ENCODE assay signal across 14 cellular contexts in genomic region chr11:18407400-18407799, GRCh38. TPM values are rescaled to one million over a fixed set of nuclear protein-coding genes. Genes with fewer than 3 reads are reported as not detected.
A peak's percentile ranks its signal among the peaks of the same experiment; 100 is the strongest.
DNase-seq lines count a peak whose midpoint lies in the region; ATAC-seq, FAIRE-seq and TF ChIP-seq lines count a peak whose summit lies in the region.
"Not testable (repeated sequence)": the region's sequence is repeated elsewhere in the genome, so short reads cannot be mapped to it uniquely, and the experiment has no call there.
"Had no signal": no experiment of that assay in that cellular context is flagged by ENCODE, and none has a peak within 500 bp of the region (broad histone marks: within the 10 kb centered on the region; RNA-seq: fewer than 3 reads in every experiment).

No MANE protein-coding gene starts in this region.

- not testable (repeated sequence) for H3K4me3 ChIP-seq in hepatocyte

- not testable (repeated sequence) for H3K9me2 ChIP-seq in hepatocyte (replicated peaks; ENCODE audit: insufficient read depth)

- ATAC-seq in activated T-helper 17 cell treated with anti-CD3 and anti-CD28 coated beads, Interleukin-2, amount 50 U/mL, for 72 hours (replicated peaks): peak; percentile 14

- H4K20me1 ChIP-seq in hepatocyte (ENCODE audit: insufficient read depth, poor library complexity, severe bottlenecking): not testable (repeated sequence)

- H3K27ac ChIP-seq in hepatocyte: peak overlapping the region; percentile 15

- H3K4me3 Mint-ChIP-seq in Calu3 (ENCODE audit: low read depth, unreplicated experiment); activated T-helper 17 cell treated with anti-CD3 and anti-CD28 coated beads, Interleukin-2, amount 50 U/mL, for 72 hours: not testable (repeated sequence)
- H3K4me3 Mint-ChIP-seq in HFFc6: peak overlapping the region; percentile 53
- peak overlapping the region; percentile 15 for H3K4me3 Mint-ChIP-seq in neural crest cell

- H3K9me3 Mint-ChIP-seq in Calu3 (ENCODE audit: low read depth, unreplicated experiment); HFFc6; activated T-helper 17 cell treated with anti-CD3 and anti-CD28 coated beads, Interleukin-2, amount 50 U/mL, for 72 hours; neural crest cell: not testable (repeated sequence)

- TSS peak; percentile 93 for BruUV-seq in Calu3 (replicated peaks; lab: Mats Ljungman, UMichigan)

- not testable (repeated sequence) for H3K27me3 ChIP-seq in hepatocyte

- H3K4me2 ChIP-seq in hepatocyte: not testable (repeated sequence)

- WGBS in hepatocyte (ENCODE audit: low lambda C conversion rate, missing lambda C conversion rate): 79% methylated on average over 3 of the region's 3 CpGs

- not testable (repeated sequence) for TF ChIP-seq CTCF in Calu3 (IDR thresholded peaks at IDR 0.05; ENCODE audit: unreplicated experiment); HFFc6 (IDR thresholded peaks at IDR 0.05); hepatocyte (IDR thresholded peaks at IDR 0.05; ENCODE audit: poor library complexity); neural crest cell (conservative IDR thresholded peaks at IDR 0.05)

- not testable (repeated sequence) for H3K79me2 ChIP-seq in hepatocyte

- H3K27me3 Mint-ChIP-seq in Calu3 (ENCODE audit: unreplicated experiment); HFFc6 (ENCODE audit: insufficient read depth); activated T-helper 17 cell treated with anti-CD3 and anti-CD28 coated beads, Interleukin-2, amount 50 U/mL, for 72 hours; neural crest cell (ENCODE audit: low read depth): not testable (repeated sequence)

- H3K27ac Mint-ChIP-seq in Calu3 (ENCODE audit: unreplicated experiment): peak overlapping the region; percentile 75
- peak overlapping the region; percentile 75 for H3K27ac Mint-ChIP-seq in HFFc6
- H3K27ac Mint-ChIP-seq in activated T-helper 17 cell treated with anti-CD3 and anti-CD28 coated beads, Interleukin-2, amount 50 U/mL, for 72 hours: peak overlapping the region; percentile 39
- H3K27ac Mint-ChIP-seq in neural crest cell (ENCODE audit: unreplicated experiment): not testable (repeated sequence)

- not testable (repeated sequence) for H3K4me1 ChIP-seq in hepatocyte (ENCODE audit: insufficient read depth)

- not testable (repeated sequence) for DNase-seq in Calu3; hepatocyte (ENCODE audit: low spot score); neural crest cell (ENCODE audit: low read depth, low spot score)
- peak; percentile 37 for DNase-seq in HFFc6
- DNase-seq in RCC 7860 (ENCODE audit: low spot score): peak; percentile 45
- peak; percentile 2 for DNase-seq in dermis blood vessel endothelial cell

- not testable (repeated sequence) for H2AFZ ChIP-seq in hepatocyte

- peaks cover 23% of the 10 kb centered on the region for H3K4me1 Mint-ChIP-seq in Calu3 (ENCODE audit: low read depth, unreplicated experiment)
- H3K4me1 Mint-ChIP-seq in HFFc6 (ENCODE audit: low read depth): peaks cover 32% of the 10 kb centered on the region
- H3K4me1 Mint-ChIP-seq in activated T-helper 17 cell treated with anti-CD3 and anti-CD28 coated beads, Interleukin-2, amount 50 U/mL, for 72 hours: peaks cover 13% of the 10 kb centered on the region
- peaks cover 12% of the 10 kb centered on the region for H3K4me1 Mint-ChIP-seq in neural crest cell

- H3K9me3 ChIP-seq in hepatocyte (ENCODE audit: low read depth): not testable (repeated sequence)

- CTCF ChIA-PET in Calu3 (lab: Charles Lee): not testable (repeated sequence)

- intact Hi-C loops in Calu3 (cut with micrococcal nuclease; ENCODE audit: unreplicated experiment): not testable (repeated sequence)

- H3K36me3 ChIP-seq in hepatocyte (replicated peaks; ENCODE audit: insufficient read depth, low read depth): not testable (repeated sequence)

- peak; percentile 30 for FAIRE-seq in RCC 7860 (lab: Jason Lieb, UNC)

- H3K36me3 Mint-ChIP-seq in Calu3 (ENCODE audit: insufficient read depth, unreplicated experiment) (peaks cover 62% of the 10 kb centered on the region), HFFc6 (ENCODE audit: low read depth) (peaks cover 27% of the 10 kb centered on the region), neural crest cell (ENCODE audit: low read depth) (peaks cover 16% of the 10 kb centered on the region)
- peaks cover 63% of the 10 kb centered on the region for H3K36me3 Mint-ChIP-seq in activated T-helper 17 cell treated with anti-CD3 and anti-CD28 coated beads, Interleukin-2, amount 50 U/mL, for 72 hours (ENCODE audit: low read depth)

RNA-seq across cellular contexts. Expression of gene LDHC, which starts 4.7 kb away (rescaled TPM):
- total RNA-seq in Calu3 (2022) (not detected in 2 replicates), dermis blood vessel endothelial cell (0.34 TPM in 1 of 2 replicates, not detected in the other), hepatocyte (0.57 and 2.6 TPM in 2 replicates), neural crest cell (0.93 and 1.2 TPM in 2 replicates)
- total RNA-seq in HFFc6 (2021; fragmentation: NEBNext Ultra II Directional; extraction: Animal tissue kit (Norgen Biotek cat#: 25700)): 1 to 10 TPM in 4 of 6 experiments, under 1 TPM in 2; 0.52 to 2.7 (median 2.0) TPM
- under 1 TPM in 1 of 2 donors, not detected in 1; 0.63 TPM for total RNA-seq in activated T-helper 17 cell treated with anti-CD3 and anti-CD28 coated beads, Interleukin-2, amount 50 U/mL, for 72 hours
- polyA plus RNA-seq in hepatocyte: 1.7 and 2.9 TPM in 2 replicates
- total RNA-seq: activated T-cell treated with anti-CD3 and anti-CD28 coated beads, Interleukin-2, amount 50 U/mL, for 72 hours; esophagus squamous epithelium; posterior vena cava; T-helper 1 cell treated with Interleukin-12 subunit alpha and Interleukin-12 subunit beta and Interleukin-4 antibody, amounts not matched to agents 30 ng/mL and 1 ng/mL, for 36 hours; temporal lobe; vagina had no signal

RNA-seq across cellular contexts. Expression of gene LDHA, which starts 13.0 kb away (rescaled TPM):
- total RNA-seq in Calu3 (2022) (635 and 721 TPM in 2 replicates), dermis blood vessel endothelial cell (281 and 549 TPM in 2 replicates), hepatocyte (380 and 421 TPM in 2 replicates), neural crest cell (297 and 353 TPM in 2 replicates)
- total RNA-seq in HFFc6 (2021; fragmentation: NEBNext Ultra II Directional; extraction: Animal tissue kit (Norgen Biotek cat#: 25700)): 1,000 to 10,000 TPM; 1,331 to 1,603 (median 1,438) TPM
- total RNA-seq in activated T-helper 17 cell treated with anti-CD3 and anti-CD28 coated beads, Interleukin-2, amount 50 U/mL, for 72 hours: 1,000 to 10,000 TPM; 1,801 to 2,195 TPM
- polyA plus RNA-seq in hepatocyte: 727 and 746 TPM in 2 replicates

RNA-seq across cellular contexts. Expression of gene LDHAL6A, which starts 48.3 kb away (rescaled TPM):
- total RNA-seq in Calu3 (2022) (not detected in 2 replicates), dermis blood vessel endothelial cell (not detected in 2 replicates), hepatocyte (not detected in 2 replicates), neural crest cell (not detected in 2 replicates)
- not detected for total RNA-seq in HFFc6 (2021; fragmentation: NEBNext Ultra II Directional; extraction: Animal tissue kit (Norgen Biotek cat#: 25700))
- total RNA-seq in activated T-helper 17 cell treated with anti-CD3 and anti-CD28 coated beads, Interleukin-2, amount 50 U/mL, for 72 hours: not detected
- 0.06 TPM in 1 of 2 replicates, not detected in the other for polyA plus RNA-seq in hepatocyte
- total RNA-seq: activated T-cell treated with anti-CD3 and anti-CD28 coated beads, Interleukin-2, amount 50 U/mL, for 72 hours; aorta; esophagus squamous epithelium; posterior vena cava; vagina had no signal
- polyA plus RNA-seq: aorta had no signal
